Comparison of ENCODE assay signal across 10 cellular contexts in genomic region chr2:200814276-200814815, GRCh38. TPM values are rescaled to one million over a fixed set of nuclear protein-coding genes. Genes with fewer than 3 reads are reported as not detected.
DNase-seq lines count a peak whose midpoint lies in the region; ATAC-seq and TF ChIP-seq lines count a peak whose summit lies in the region.
"Had no signal": no experiment of that assay in that cellular context is flagged by ENCODE, and none has a peak within 500 bp of the region (broad histone marks: within the 10 kb centered on the region; RNA-seq: fewer than 3 reads in every experiment).

No MANE protein-coding gene starts in this region.

- H3K36me3 Mint-ChIP-seq in GM23338 (ENCODE audit: low read depth) = peaks cover 71% of the 10 kb centered on the region

- peaks cover 47% of the 10 kb centered on the region for H3K79me2 ChIP-seq in GM23338 (replicated peaks; ENCODE audit: insufficient read depth)

- no peaks in the 10 kb centered on the region for H3K27me3 ChIP-seq in BLaER1 treated with 17β-estradiol and CSF1 and Interleukin-3, amounts not matched to agents 10 nM and 100 nM
- H3K27me3 ChIP-seq in GM23338 (ENCODE audit: insufficient read depth) = no peaks in the 10 kb centered on the region
- H3K27me3 ChIP-seq in mesenchymal stem cell (ENCODE audit: control insufficient read depth in 1 of 2, insufficient read depth in 1 of 2, low read length in 2 of 2) = no peaks in the 10 kb centered on the region

- H4K8ac ChIP-seq in mesenchymal stem cell (ENCODE audit: low read length) = no peak overlapping the region

- H2AFZ ChIP-seq in GM23338 (no peak overlapping the region), mesenchymal stem cell (ENCODE audit: low read depth, low read length) (no peak overlapping the region)

- no peak overlapping the region for H2BK12ac ChIP-seq in mesenchymal stem cell (ENCODE audit: low read length in 2 of 2)

- ATAC-seq in GM23338 (no peak), GM18502 (IDR thresholded peaks at IDR 0.05; ENCODE audit: poor library complexity, unreplicated experiment) (no peak), HG03354 (IDR thresholded peaks at IDR 0.05; ENCODE audit: poor library complexity, severe bottlenecking, unreplicated experiment) (no peak)

- peaks cover 4% of the 10 kb centered on the region; the same call in 1 of the 2 replicates for H3F3A ChIP-seq in GM23338 (replicated peaks; ENCODE audit: low read depth)

- no peak overlapping the region for H3K27ac Mint-ChIP-seq in GM23338

- no peaks in the 10 kb centered on the region for H3K9me3 ChIP-seq in BLaER1 treated with 17β-estradiol and CSF1 and Interleukin-3, amounts not matched to agents 10 nM and 100 nM (replicated peaks in 1 of 11)
- H3K9me3 ChIP-seq in mesenchymal stem cell (ENCODE audit: control insufficient read depth, low read length) = no peaks in the 10 kb centered on the region

- H3K27ac ChIP-seq in BLaER1 treated with 17β-estradiol and CSF1 and Interleukin-3, amounts not matched to agents 10 nM and 100 nM = no peak overlapping the region
- peak overlapping the region; percentile 68; the same call in 1 of the 2 replicates for H3K27ac ChIP-seq in GM23338 (ENCODE audit: low read depth)
- no peak overlapping the region for H3K27ac ChIP-seq in mesenchymal stem cell (ENCODE audit: low read length, poor library complexity, severe bottlenecking)

- H3K4ac ChIP-seq in mesenchymal stem cell (ENCODE audit: low read depth in 1 of 2, low read length in 2 of 2) = no peak overlapping the region

- peaks cover 13% of the 10 kb centered on the region for H3K27me3 Mint-ChIP-seq in GM23338 (ENCODE audit: insufficient read depth, low read depth, poor library complexity)

- no peak overlapping the region for H3K23ac ChIP-seq in mesenchymal stem cell (ENCODE audit: low read length in 2 of 2)

- H2AK5ac ChIP-seq in mesenchymal stem cell (ENCODE audit: low read length, severe bottlenecking) = no peak overlapping the region

- 83% methylated on average over 2 of the region's 3 CpGs for WGBS in mesenchymal stem cell

- peaks cover 1% of the 10 kb centered on the region for H3K79me1 ChIP-seq in mesenchymal stem cell (replicated peaks; ENCODE audit: low read length, poor library complexity, severe bottlenecking)

- TF ChIP-seq CTCF in GM23338 (conservative IDR thresholded peaks at IDR 0.05; ENCODE audit: low read depth in 2 of 2) = no peak

- H3K4me2 ChIP-seq in BLaER1 treated with 17β-estradiol and CSF1 and Interleukin-3, amounts not matched to agents 10 nM and 100 nM = peak overlapping the region; percentile 47 to 97 (median 90); a peak in 21 of 22 replicates
- H3K4me2 ChIP-seq in GM23338 (no peak overlapping the region), mesenchymal stem cell (ENCODE audit: low read length, poor library complexity, severe bottlenecking) (no peak overlapping the region)

- no peak overlapping the region for H2BK5ac ChIP-seq in mesenchymal stem cell (ENCODE audit: low read depth, low read length, poor library complexity, severe bottlenecking)

- H3K4me3 Mint-ChIP-seq in GM23338 = no peak overlapping the region

- no peak overlapping the region for H4K91ac ChIP-seq in mesenchymal stem cell (ENCODE audit: low read length)

- H2BK15ac ChIP-seq in mesenchymal stem cell (ENCODE audit: low read depth, poor library complexity, severe bottlenecking) = no peak overlapping the region

- peak overlapping the region in 8 of 11 experiments; percentile 3 to 100 (median 32); a peak in 13 of 22 replicates for H3K9ac ChIP-seq in BLaER1 treated with 17β-estradiol and CSF1 and Interleukin-3, amounts not matched to agents 10 nM and 100 nM
- peak overlapping the region; percentile 99 for H3K9ac ChIP-seq in mesenchymal stem cell (ENCODE audit: low read length)

- DNase-seq in GM23338 (ENCODE audit: low spot score) = no peak
- DNase-seq in activated T-cell treated with anti-CD3 and anti-CD28 coated beads, Interleukin-2, amount 50 U/mL, for 48 hours = peak; percentile 50 to 53
- peak; percentile 37 for DNase-seq in mesenchymal stem cell
- DNase-seq in central memory CD4-positive, alpha-beta T cell = no peak
- DNase-seq in amygdala (lab: John Stamatoyannopoulos, UW) = no peak
- DNase-seq: mesendoderm, NCI-H1092 had no signal

- H4K20me1 ChIP-seq in BLaER1 treated with 17β-estradiol and CSF1 and Interleukin-3, amounts not matched to agents 10 nM and 100 nM = peaks cover 50 to 76% (median 74%) of the 10 kb centered on the region in 11 experiments
- H4K20me1 ChIP-seq in GM23338 (replicated peaks; ENCODE audit: insufficient read depth) = peaks cover 25% of the 10 kb centered on the region

- no peak overlapping the region for H2BK120ac ChIP-seq in mesenchymal stem cell (ENCODE audit: low read depth, low read length)

- peaks cover 61 to 66% (median 64%) of the 10 kb centered on the region in 11 experiments for H3K36me3 ChIP-seq in BLaER1 treated with 17β-estradiol and CSF1 and Interleukin-3, amounts not matched to agents 10 nM and 100 nM
- H3K36me3 ChIP-seq in GM23338 (ENCODE audit: insufficient read depth) (peaks cover 62% of the 10 kb centered on the region), mesenchymal stem cell (ENCODE audit: control insufficient read depth in 1 of 2, insufficient read depth in 2 of 2, low read depth in 1 of 2, low read length in 2 of 2) (peaks cover 9 to 62% of the 10 kb centered on the region in 2 experiments)

- H3K9me2 ChIP-seq in GM23338 (ENCODE audit: insufficient read depth) = no peaks in the 10 kb centered on the region

- peaks cover 29 to 75% (median 34%) of the 10 kb centered on the region in 10 experiments for H3K4me1 ChIP-seq in BLaER1 treated with 17β-estradiol and CSF1 and Interleukin-3, amounts not matched to agents 10 nM and 100 nM
- H3K4me1 ChIP-seq in GM23338 (ENCODE audit: insufficient read depth) (peaks cover 18% of the 10 kb centered on the region), mesenchymal stem cell (ENCODE audit: control insufficient read depth, insufficient read depth, low read depth, low read length) (peaks cover 7% of the 10 kb centered on the region)

- no peak overlapping the region for H3K14ac ChIP-seq in mesenchymal stem cell (ENCODE audit: low read length in 2 of 2)

- no peaks in the 10 kb centered on the region for H3K9me3 Mint-ChIP-seq in GM23338

- H3K18ac ChIP-seq in mesenchymal stem cell (ENCODE audit: low read depth in 1 of 2, low read length in 2 of 2) = no peak overlapping the region

- peaks cover 20% of the 10 kb centered on the region for H3K4me1 Mint-ChIP-seq in GM23338

- H3K4me3 ChIP-seq in BLaER1 treated with 17β-estradiol and CSF1 and Interleukin-3, amounts not matched to agents 10 nM and 100 nM = peak overlapping the region in 4 of 10 experiments; percentile 83 to 100 (median 98); a peak in 4 of 20 replicates
- H3K4me3 ChIP-seq in GM23338 (no peak overlapping the region), mesenchymal stem cell (ENCODE audit: insufficient read depth in 1 of 2, low read depth in 1 of 2, low read length in 2 of 2) (peak overlapping the region in 1 of 2 experiments; percentile 100)

TF ChIP-seq in GM23338, 12 proteins besides CTCF, POLR2A, EP300 and RAD21 (continues in another document):
- TF ChIP-seq REST (IDR thresholded peaks at IDR 0.05; ENCODE audit: unreplicated experiment) = no peak
- TF ChIP-seq STAT1 (IDR thresholded peaks at IDR 0.05; ENCODE audit: unreplicated experiment) = no peak
- no peak for TF ChIP-seq ETS1 (IDR thresholded peaks at IDR 0.05)
- TF ChIP-seq ZNF331 (CRISPR knock-in tag; IDR thresholded peaks at IDR 0.05; ENCODE audit: low read depth) = no peak

RNA-seq across cellular contexts. Expression of gene BZW1, which starts 2.6 kb away (rescaled TPM):
- 265 and 323 TPM in 2 replicates for total RNA-seq in GM23338 (2014; rRNA removed; shearing (Covaris generic))
- 105 and 118 TPM in 2 replicates for polyA plus RNA-seq in GM23338 (2016; fragmentation: Nextera tagmentation; extraction: Ambion mirVana)
- polyA plus RNA-seq in mesenchymal stem cell (2013, experiment 1 of 2) = 154 TPM
- 163 TPM for polyA plus RNA-seq in mesenchymal stem cell (2013, experiment 2 of 2)

RNA-seq across cellular contexts. Expression of gene CLK1, which starts 50.1 kb away (rescaled TPM):
- 26.7 and 43.3 TPM in 2 replicates for total RNA-seq in GM23338 (2014; rRNA removed; shearing (Covaris generic))
- 36.0 and 44.7 TPM in 2 replicates for polyA plus RNA-seq in GM23338 (2016; fragmentation: Nextera tagmentation; extraction: Ambion mirVana)
- polyA plus RNA-seq in mesenchymal stem cell (2013, experiment 1 of 2) = 40.9 TPM
- polyA plus RNA-seq in mesenchymal stem cell (2013, experiment 2 of 2) = 47.3 TPM

Comparison
In these comparisons a context has a peak if more than half of its experiments do, and no peak if none do; other contexts are left out.
1. H3K4me2 ChIP-seq: peak in BLaER1 treated with 17β-estradiol and CSF1 and Interleukin-3, amounts not matched to agents 10 nM and 100 nM (11 of 11); none in GM23338 (single experiment) and mesenchymal stem cell (single experiment).
2. DNase-seq: peak in activated T-cell treated with anti-CD3 and anti-CD28 coated beads, Interleukin-2, amount 50 U/mL, for 48 hours (2 of 2) and mesenchymal stem cell (single experiment); none in GM23338 (single experiment), central memory CD4-positive, alpha-beta T cell (single experiment) and amygdala (0 of 56).